ENCODE assay signal across 10 cellular contexts in genomic region chr3:87996845-87997244, GRCh38.
A peak's percentile ranks its signal among the peaks of the same experiment; 100 is the strongest.
DNase-seq lines count a peak whose midpoint lies in the region; ATAC-seq and TF ChIP-seq lines count a peak whose summit lies in the region.
"Had no signal": no experiment of that assay in that cellular context is flagged by ENCODE, and none has a peak within 500 bp of the region (broad histone marks: within the 10 kb centered on the region; RNA-seq: fewer than 3 reads in every experiment).

No MANE protein-coding gene starts in this region.

- H2AFZ ChIP-seq in OCI-LY3 (ENCODE audit: low read depth, low read length) (no peak overlapping the region), osteoblast (ENCODE audit: low read length) (peak overlapping the region; percentile 42)
- H2AFZ ChIP-seq: parathyroid adenoma had no signal

- TF ChIP-seq POLR2A in stomach (IDR thresholded peaks at IDR 0.05): no peak

- H3K27ac Mint-ChIP-seq in activated T-cell treated with anti-CD3 and anti-CD28 coated beads, Interleukin-2, amount 50 U/mL, for 24 hours: peak overlapping the region; percentile 67

- TF ChIP-seq EP300 in stomach (IDR thresholded peaks at IDR 0.05): no peak

- no peaks in the 10 kb centered on the region for H3K27me3 ChIP-seq in OCI-LY3 (ENCODE audit: low read depth, low read length)
- H3K27me3 ChIP-seq in osteoblast (ENCODE audit: insufficient read depth, low read length): no peaks in the 10 kb centered on the region
- no peaks in the 10 kb centered on the region for H3K27me3 ChIP-seq in stomach

- H3K9ac ChIP-seq in OCI-LY3 (ENCODE audit: low read length): no peak overlapping the region
- H3K9ac ChIP-seq: parathyroid adenoma had no signal

- H3K36me3 Mint-ChIP-seq in activated T-cell treated with anti-CD3 and anti-CD28 coated beads, Interleukin-2, amount 50 U/mL, for 24 hours (ENCODE audit: low read depth): no peaks in the 10 kb centered on the region

- H4K20me1 ChIP-seq in OCI-LY3 (ENCODE audit: insufficient read depth, low read length) (no peaks in the 10 kb centered on the region), osteoblast (ENCODE audit: insufficient read depth, low read length) (no peaks in the 10 kb centered on the region)

- H3K4me3 Mint-ChIP-seq in activated T-cell treated with anti-CD3 and anti-CD28 coated beads, Interleukin-2, amount 50 U/mL, for 24 hours: peak overlapping the region; percentile 38

- H3K4me1 Mint-ChIP-seq in activated T-cell treated with anti-CD3 and anti-CD28 coated beads, Interleukin-2, amount 50 U/mL, for 24 hours (ENCODE audit: low read depth): peaks cover 27% of the 10 kb centered on the region

- 48 to 67% (median 52%) methylated on average over 2 of the region's 2 CpGs for WGBS in stomach, 5 donors

- peak overlapping the region; percentile 53 for H3K4me2 ChIP-seq in OCI-LY3 (ENCODE audit: low read length)
- H3K4me2 ChIP-seq in osteoblast (ENCODE audit: insufficient read depth, low read length): peak overlapping the region; percentile 68

- H3K36me3 ChIP-seq in OCI-LY3 (replicated peaks; ENCODE audit: low read depth, low read length): no peaks in the 10 kb centered on the region
- no peaks in the 10 kb centered on the region for H3K36me3 ChIP-seq in osteoblast (ENCODE audit: insufficient read depth, low read length)
- H3K36me3 ChIP-seq in stomach: no peaks in the 10 kb centered on the region

- peak; percentile 6 for ATAC-seq in HG02623 (IDR thresholded peaks at IDR 0.05; ENCODE audit: unreplicated experiment)

- H3K4me3 ChIP-seq in OCI-LY3 (ENCODE audit: low read length): peak overlapping the region; percentile 57
- peak overlapping the region; percentile 17 for H3K4me3 ChIP-seq in osteoblast (ENCODE audit: insufficient read depth, low read length)
- H3K4me3 ChIP-seq in stomach: no peak overlapping the region
- H3K4me3 ChIP-seq in foreskin fibroblast (ENCODE audit: low read depth in 1 of 2, low read length in 2 of 2): no peak overlapping the region

- H3K79me2 ChIP-seq in OCI-LY3 (ENCODE audit: low read length) (no peaks in the 10 kb centered on the region), osteoblast (ENCODE audit: insufficient read depth, low read length) (no peaks in the 10 kb centered on the region)
- H3K79me2 ChIP-seq: parathyroid adenoma had no signal

- no peaks in the 10 kb centered on the region for H3K9me3 Mint-ChIP-seq in activated T-cell treated with anti-CD3 and anti-CD28 coated beads, Interleukin-2, amount 50 U/mL, for 24 hours

- intact Hi-C loops in stomach (cut with DNase I; ENCODE audit: low total_unique reads): no loop called here

- no peaks in the 10 kb centered on the region for H3K9me3 ChIP-seq in OCI-LY3 (ENCODE audit: insufficient read depth, low read length)
- H3K9me3 ChIP-seq in osteoblast (ENCODE audit: low read depth, low read length): no peaks in the 10 kb centered on the region
- no peaks in the 10 kb centered on the region for H3K9me3 ChIP-seq in stomach

- DNase-seq in activated T-cell treated with anti-CD3 and anti-CD28 coated beads, Interleukin-2, amount 50 U/mL, for 24 hours: no peak
- no peak for DNase-seq in activated T-cell treated with anti-CD3 and anti-CD28 coated beads for 4 hours
- no peak for DNase-seq in osteoblast (ENCODE audit: insufficient read length, low spot score, missing footprints)
- DNase-seq in NCI-H2196 treated with DMSO at 0.1 percent for 48 hours (lab: John Stamatoyannopoulos, UW; ENCODE audit: unreplicated experiment): no peak
- no peak for DNase-seq in stomach
- DNase-seq in foreskin fibroblast: no peak
- DNase-seq: OCI-M1 had no signal

- peaks cover 8% of the 10 kb centered on the region for H3K27me3 Mint-ChIP-seq in activated T-cell treated with anti-CD3 and anti-CD28 coated beads, Interleukin-2, amount 50 U/mL, for 24 hours

- H3K27ac ChIP-seq in OCI-LY3 (ENCODE audit: low read length) (no peak overlapping the region), osteoblast (ENCODE audit: low read depth, low read length) (no peak overlapping the region), stomach (no peak overlapping the region)
- H3K27ac ChIP-seq: parathyroid adenoma had no signal

- H3K4me1 ChIP-seq in OCI-LY3 (ENCODE audit: low read length): peaks cover 17% of the 10 kb centered on the region
- H3K4me1 ChIP-seq in osteoblast (ENCODE audit: insufficient read depth, low read length): peaks cover 7% of the 10 kb centered on the region
- peaks cover 0 to 8% (median 3%) of the 10 kb centered on the region in 4 donors for H3K4me1 ChIP-seq in stomach
- H3K4me1 ChIP-seq: parathyroid adenoma had no signal

- no peak for TF ChIP-seq CTCF in OCI-LY3 (IDR thresholded peaks at IDR 0.05; ENCODE audit: low read depth, low read length)
- TF ChIP-seq CTCF in osteoblast (IDR thresholded peaks at IDR 0.05; ENCODE audit: extremely low read depth, low read depth, low read length): no peak
- TF ChIP-seq CTCF in stomach (IDR thresholded peaks at IDR 0.05): no peak
- TF ChIP-seq CTCF in foreskin fibroblast (IDR thresholded peaks at IDR 0.05; ENCODE audit: low read depth, low read length): no peak

Comparison
In these comparisons a context has a peak if more than half of its experiments do, and no peak if none do; other contexts are left out.
1. H3K4me3 ChIP-seq: peak in OCI-LY3 (single experiment) and osteoblast (single experiment); none in stomach (0 of 4) and foreskin fibroblast (0 of 2).